In the genomic region with DNA sequence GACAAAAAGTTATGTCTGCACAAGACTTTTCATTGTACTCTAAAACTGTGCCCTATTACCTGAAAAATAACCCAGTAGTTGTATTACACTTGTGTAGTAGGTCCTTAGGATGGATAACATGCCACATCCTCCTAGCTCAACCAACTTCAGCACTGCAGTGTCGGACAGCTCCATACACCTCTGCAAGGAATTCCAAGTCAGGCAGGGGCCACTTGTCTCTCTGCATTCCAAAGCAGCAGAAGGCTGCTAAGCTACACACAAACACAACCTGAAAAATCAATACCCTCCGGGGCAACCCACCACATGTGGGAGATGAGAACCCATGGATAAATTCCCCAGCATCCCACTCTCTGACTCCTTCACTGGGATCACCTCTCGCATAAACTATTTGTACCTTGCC, we compare ENCODE assay signal across 9 cellular contexts. TPM values are rescaled to one million over a fixed set of nuclear protein-coding genes. Genes with fewer than 3 reads are reported as not detected.
DNase-seq lines count a peak whose midpoint lies in the region; ATAC-seq, FAIRE-seq and TF ChIP-seq lines count a peak whose summit lies in the region.
"Had no signal": no experiment of that assay in that cellular context is flagged by ENCODE, and none has a peak within 500 bp of the region (broad histone marks: within the 10 kb centered on the region; RNA-seq: fewer than 3 reads in every experiment).

No MANE protein-coding gene starts in this region.

- ATAC-seq in heart right ventricle, result no peak
- no peak for ATAC-seq in left cardiac atrium

- TF ChIP-seq CTCF in heart right ventricle (IDR thresholded peaks at IDR 0.05) (no peak), endothelial cell (IDR thresholded peaks at IDR 0.05; ENCODE audit: unreplicated experiment) (no peak)

- H3K4me1 Mint-ChIP-seq in endothelial cell (ENCODE audit: unreplicated experiment), result no peaks in the 10 kb centered on the region

- no peak overlapping the region for H3K4me3 ChIP-seq in heart right ventricle
- H3K4me3 ChIP-seq: esophagus squamous epithelium had no signal

- FAIRE-seq in RCC 7860 (lab: Jason Lieb, UNC), result no peak

- DNase-seq in heart right ventricle, result peak; percentile 15 to 16
- no peak for DNase-seq in left cardiac atrium
- DNase-seq in RCC 7860 (ENCODE audit: low spot score), result peak; percentile 22
- DNase-seq in endothelial cell (ENCODE audit: low spot score), result peak; percentile 65
- DNase-seq in stimulated activated CD8-positive, alpha-beta memory T cell treated with anti-CD3 and anti-CD28 coated beads, Interleukin-4, amount 100 ng/mL, for 48 hours, result peak; percentile 28
- no peak for DNase-seq in NCI-H446 treated with DMSO at 0.1 percent for 48 hours (lab: John Stamatoyannopoulos, UW)
- DNase-seq in NCI-H2107 treated with DMSO at 0.1 percent for 48 hours (lab: John Stamatoyannopoulos, UW; ENCODE audit: unreplicated experiment), result no peak
- no peak for DNase-seq in activated effector memory CD4-positive, alpha-beta T cell treated with Interleukin-2 at 50 U/mL for 16 hours
- DNase-seq: esophagus squamous epithelium had no signal

- no peaks in the 10 kb centered on the region for H3K27me3 ChIP-seq in heart right ventricle
- H3K27me3 ChIP-seq: esophagus squamous epithelium had no signal

- intact Hi-C loops in heart right ventricle (cut with DNase I), result no loop called here
- intact Hi-C loops in left cardiac atrium (cut with DNase I), result no loop called here

- no peak overlapping the region for H3K4me3 Mint-ChIP-seq in endothelial cell (ENCODE audit: unreplicated experiment)

- H3K9me3 ChIP-seq in heart right ventricle, result peaks cover 0 to 23% (median 10%) of the 10 kb centered on the region in 11 donors

- peaks cover 6% of the 10 kb centered on the region for H3K36me3 Mint-ChIP-seq in endothelial cell (ENCODE audit: low read depth, unreplicated experiment)

- no peaks in the 10 kb centered on the region for H3K36me3 ChIP-seq in heart right ventricle

- H3K27ac Mint-ChIP-seq in endothelial cell (ENCODE audit: unreplicated experiment), result no peak overlapping the region

- H3K9me3 Mint-ChIP-seq in endothelial cell (ENCODE audit: unreplicated experiment), result no peaks in the 10 kb centered on the region

- 41% methylated on average over 3 of the region's 3 CpGs for WGBS in heart right ventricle, 2 donors

- H3K27me3 Mint-ChIP-seq in endothelial cell (ENCODE audit: unreplicated experiment), result peaks cover 2% of the 10 kb centered on the region

- no peak overlapping the region for H3K27ac ChIP-seq in heart right ventricle
- H3K27ac ChIP-seq: esophagus squamous epithelium had no signal

- H3K4me1 ChIP-seq in heart right ventricle, result no peaks in the 10 kb centered on the region
- H3K4me1 ChIP-seq: esophagus squamous epithelium had no signal

RNA-seq across cellular contexts. Expression of gene MED10, which starts 50.2 kb away (rescaled TPM):
- total RNA-seq in heart right ventricle (10 to 100 TPM; 15.3 to 29.5 (median 22.4) TPM), left cardiac atrium (10 to 100 TPM; 24.4 to 24.5 TPM), endothelial cell (ENCODE audit: unreplicated experiment) (53.0 TPM)
- 10 to 100 TPM; 27.8 to 45.4 TPM for polyA plus RNA-seq in heart right ventricle

Comparison
In these comparisons a context has a peak if more than half of its experiments do, and no peak if none do; other contexts are left out.
1. DNase-seq: peak in heart right ventricle (2 of 2), RCC 7860 (single experiment), endothelial cell (single experiment) and stimulated activated CD8-positive, alpha-beta memory T cell treated with anti-CD3 and anti-CD28 coated beads, Interleukin-4, amount 100 ng/mL, for 48 hours (single experiment); none in left cardiac atrium (single experiment), NCI-H446 treated with DMSO at 0.1 percent for 48 hours (single experiment), NCI-H2107 treated with DMSO at 0.1 percent for 48 hours (single experiment) and activated effector memory CD4-positive, alpha-beta T cell treated with Interleukin-2 at 50 U/mL for 16 hours (single experiment).